ENCODE assay signal across 12 cellular contexts in genomic region chr17:44906010-44906646, GRCh38. TPM values are rescaled to one million over a fixed set of nuclear protein-coding genes. Genes with fewer than 3 reads are reported as not detected.
A peak's percentile ranks its signal among the peaks of the same experiment; 100 is the strongest.
DNase-seq lines count a peak whose midpoint lies in the region; ATAC-seq and TF ChIP-seq lines count a peak whose summit lies in the region.
"Had no signal": no experiment of that assay in that cellular context is flagged by ENCODE, and none has a peak within 500 bp of the region (broad histone marks: within the 10 kb centered on the region; RNA-seq: fewer than 3 reads in every experiment).

No MANE protein-coding gene starts in this region.

- ATAC-seq in HG03135 (IDR thresholded peaks at IDR 0.05; ENCODE audit: unreplicated experiment): no peak
- ATAC-seq in HG02970 (IDR thresholded peaks at IDR 0.05; ENCODE audit: low FRiP score, unreplicated experiment): no peak
- ATAC-seq: GM12878 had no signal

- H3K27ac ChIP-seq in RWPE1: peak overlapping the region; percentile 80

- DNase-seq in H4 (ENCODE audit: low spot score): peak; percentile 94
- peak; percentile 81 for DNase-seq in RWPE1 (ENCODE audit: low spot score)
- peak; percentile 92 for DNase-seq in fibroblast of pulmonary artery (ENCODE audit: low read depth)
- DNase-seq in skeletal muscle cell (ENCODE audit: low read depth): peak; percentile 81
- no peak for DNase-seq in stimulated activated CD4-positive, alpha-beta T cell treated with anti-CD3 and anti-CD28 coated beads, Interleukin-2, amount 100 ng/mL, for 48 hours
- no peak for DNase-seq in activated T-cell treated with anti-CD3 and anti-CD28 coated beads for 4 hours
- DNase-seq: cortex of kidney, naive B cell, NCI-H510A treated with DMSO at 0.1 percent for 48 hours had no signal

- POLR2A ChIA-PET in RWPE1 (lab: Yijun Ruan, JAX; ENCODE audit: low non-redundant PET): interaction anchor here (0.6 kb wide), 1 partner anchor 141 kb away, joined by 4 read pairs; no protein-coding TSS in a partner anchor

- CTCF ChIA-PET in RWPE1 (lab: Yijun Ruan, JAX): interaction anchor here (0.6 kb wide), 1 partner anchor 990 kb away, joined by 3 read pairs; no protein-coding TSS in a partner anchor

- H3K4me3 ChIP-seq in fibroblast of pulmonary artery (replicated peaks; ENCODE audit: low read depth, low read length): no peak overlapping the region
- no peak overlapping the region for H3K4me3 ChIP-seq in skeletal muscle cell (ENCODE audit: low read depth, low read length)
- H3K4me3 ChIP-seq: GM12878 had no signal

- TF ChIP-seq CTCF in RWPE1 (conservative IDR thresholded peaks at IDR 0.05; ENCODE audit: low read depth): no peak
- TF ChIP-seq CTCF in fibroblast of pulmonary artery (IDR thresholded peaks at IDR 0.05; ENCODE audit: low read length, missing control alignments): no peak

RNA-seq across cellular contexts. Expression of gene EFTUD2, which starts 6.9 kb away (rescaled TPM):
- total RNA-seq in H4 (2014; rRNA removed; shearing (Covaris generic)): 120 and 173 TPM in 2 replicates

RNA-seq across cellular contexts. Expression of gene GFAP, which starts 9.2 kb away (rescaled TPM):
- total RNA-seq in H4 (2014; rRNA removed; shearing (Covaris generic)): not detected in 2 replicates
- total RNA-seq: GM12878 had no signal

RNA-seq across cellular contexts. Expression of gene KIF18B, which starts 41.4 kb away (rescaled TPM):
- 4.5 and 4.9 TPM in 2 replicates for total RNA-seq in H4 (2014; rRNA removed; shearing (Covaris generic))

RNA-seq across cellular contexts. Expression of gene HIGD1B, which starts 58.4 kb away (rescaled TPM):
- total RNA-seq in H4 (2014; rRNA removed; shearing (Covaris generic)): not detected in 2 replicates
- total RNA-seq: GM12878 had no signal

Comparison
In these comparisons a context has a peak if more than half of its experiments do, and no peak if none do; other contexts are left out.
1. DNase-seq: peak in H4 (single experiment), RWPE1 (single experiment), fibroblast of pulmonary artery (single experiment) and skeletal muscle cell (single experiment); none in stimulated activated CD4-positive, alpha-beta T cell treated with anti-CD3 and anti-CD28 coated beads, Interleukin-2, amount 100 ng/mL, for 48 hours (0 of 2) and activated T-cell treated with anti-CD3 and anti-CD28 coated beads for 4 hours (single experiment).